ENCODE assay signal across 18 cellular contexts in genomic region chr9:101166717-101167116, GRCh38.
"Had no signal": no experiment of that assay in that cellular context is flagged by ENCODE, and none has a peak within 500 bp of the region (broad histone marks: within the 10 kb centered on the region; RNA-seq: fewer than 3 reads in every experiment).

No MANE protein-coding gene starts in this region.

- DNase-seq: activated CD4-positive, alpha-beta T cell treated with anti-CD3 and anti-CD28 coated beads, Interleukin-2, amount 10 ng/mL, durations not matched to agents 7 days and 5 days; activated CD8-positive, alpha-beta memory T cell treated with anti-CD3 and anti-CD28 coated beads, Interleukin-2, amount 50 U/mL, for 4 hours; activated naive CD4-positive, alpha-beta T cell treated with anti-CD3 and anti-CD28 coated beads for 36 hours; activated naive CD8-positive, alpha-beta T cell treated with anti-CD3 and anti-CD28 coated beads, Interleukin-2, amount 50 U/mL, for 24 hours; activated T-cell treated with anti-CD3 and anti-CD28 coated beads, Interleukin-2, amount 50 U/mL, for 4 hours; dermis blood vessel endothelial cell; foreskin keratinocyte; islet precursor cell; psoas muscle; right cardiac atrium; T1000 had no signal

- H3K27ac ChIP-seq: foreskin keratinocyte, psoas muscle, skin epidermis had no signal

- H3K36me3 Mint-ChIP-seq: mesothelial cell of epicardium, type B pancreatic cell had no signal

- H3K9me3 Mint-ChIP-seq: activated CD4-positive, alpha-beta T cell treated with anti-CD3 and anti-CD28 coated beads, Interleukin-2, amount 10 ng/mL, durations not matched to agents 7 days and 5 days; activated T-cell treated with anti-CD3 and anti-CD28 coated beads, Interleukin-2, amount 50 U/mL, for 4 hours; stimulated activated naive CD8-positive, alpha-beta T cell treated with anti-CD3 and anti-CD28 coated beads, Interleukin-15, Interleukin-2, amounts not matched to agents 100 ng/mL and 50 ng/mL, for 24 hours; type B pancreatic cell had no signal

- H3K4me3 Mint-ChIP-seq: activated CD4-positive, alpha-beta T cell treated with anti-CD3 and anti-CD28 coated beads, Interleukin-2, amount 10 ng/mL, durations not matched to agents 7 days and 5 days; activated naive CD4-positive, alpha-beta T cell treated with anti-CD3 and anti-CD28 coated beads for 36 hours; activated naive CD8-positive, alpha-beta T cell treated with anti-CD3 and anti-CD28 coated beads, Interleukin-2, amount 50 U/mL, for 24 hours; activated T-cell treated with anti-CD3 and anti-CD28 coated beads, Interleukin-2, amount 50 U/mL, for 4 hours; mesothelial cell of epicardium; neural crest cell; stimulated activated naive CD8-positive, alpha-beta T cell treated with anti-CD3 and anti-CD28 coated beads, Interleukin-15, Interleukin-2, amounts not matched to agents 100 ng/mL and 50 ng/mL, for 24 hours had no signal

- H3K9me3 ChIP-seq: psoas muscle had no signal

- H3K27ac Mint-ChIP-seq: activated CD4-positive, alpha-beta T cell treated with anti-CD3 and anti-CD28 coated beads, Interleukin-2, amount 10 ng/mL, durations not matched to agents 7 days and 5 days; activated naive CD4-positive, alpha-beta T cell treated with anti-CD3 and anti-CD28 coated beads for 36 hours; activated naive CD8-positive, alpha-beta T cell treated with anti-CD3 and anti-CD28 coated beads, Interleukin-2, amount 50 U/mL, for 24 hours; mesothelial cell of epicardium; stimulated activated naive CD8-positive, alpha-beta T cell treated with anti-CD3 and anti-CD28 coated beads, Interleukin-15, Interleukin-2, amounts not matched to agents 100 ng/mL and 50 ng/mL, for 24 hours; type B pancreatic cell had no signal

- H3K27me3 ChIP-seq: foreskin keratinocyte had no signal

- H3K27me3 Mint-ChIP-seq: activated CD4-positive, alpha-beta T cell treated with anti-CD3 and anti-CD28 coated beads, Interleukin-2, amount 10 ng/mL, durations not matched to agents 7 days and 5 days; activated naive CD8-positive, alpha-beta T cell treated with anti-CD3 and anti-CD28 coated beads, Interleukin-2, amount 50 U/mL, for 24 hours; stimulated activated naive CD8-positive, alpha-beta T cell treated with anti-CD3 and anti-CD28 coated beads, Interleukin-15, Interleukin-2, amounts not matched to agents 100 ng/mL and 50 ng/mL, for 24 hours; type B pancreatic cell had no signal

- H3K4me1 Mint-ChIP-seq: activated CD4-positive, alpha-beta T cell treated with anti-CD3 and anti-CD28 coated beads, Interleukin-2, amount 10 ng/mL, durations not matched to agents 7 days and 5 days; activated naive CD8-positive, alpha-beta T cell treated with anti-CD3 and anti-CD28 coated beads, Interleukin-2, amount 50 U/mL, for 24 hours had no signal

- ATAC-seq: activated CD4-positive, CD25-positive, alpha-beta regulatory T cell treated with anti-CD3 and anti-CD28 coated beads, Interleukin-2, amount 50 U/mL, for 24 hours; activated naive CD8-positive, alpha-beta T cell treated with anti-CD3 and anti-CD28 coated beads, Interleukin-2, amount 50 U/mL, for 24 hours; activated T-cell treated with anti-CD3 and anti-CD28 coated beads, Interleukin-2, amount 50 U/mL, for 4 hours; foreskin keratinocyte; psoas muscle; right cardiac atrium had no signal

- H3K4me1 ChIP-seq: foreskin keratinocyte, psoas muscle had no signal

- H3K4me3 ChIP-seq: lung, psoas muscle, skin epidermis had no signal
